27 cellular contexts compared by ENCODE assay signal in the genomic region with DNA sequence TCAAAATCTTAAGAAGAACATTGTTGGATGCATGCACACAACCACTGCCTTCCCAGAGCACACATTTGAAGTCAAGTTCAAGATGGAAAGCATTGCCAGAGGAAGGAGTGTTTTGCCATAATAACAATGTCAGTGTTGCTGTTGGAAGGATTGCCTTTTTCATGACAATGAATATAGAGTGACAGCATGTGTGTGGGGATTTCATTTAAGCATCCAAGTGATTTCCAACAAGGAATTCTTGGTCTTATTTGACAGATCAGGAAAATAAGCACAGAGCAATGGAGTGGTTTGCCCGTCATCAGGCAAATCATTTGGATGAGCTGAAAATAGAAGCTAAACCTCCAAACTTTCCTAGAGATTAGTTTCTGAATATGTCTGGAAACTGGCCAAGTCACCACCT.
"Had no signal": no experiment of that assay in that cellular context is flagged by ENCODE, and none has a peak within 500 bp of the region (broad histone marks: within the 10 kb centered on the region; RNA-seq: fewer than 3 reads in every experiment).

No MANE protein-coding gene starts in this region.

- H3K27me3 ChIP-seq: colonic mucosa, esophagus squamous epithelium, heart right ventricle, left lung, neural progenitor cell, right atrium auricular region, suprapubic skin, thyroid gland had no signal

- H3K4me1 ChIP-seq: colonic mucosa, neural progenitor cell, prostate gland, thyroid gland had no signal

- DNase-seq: colonic mucosa; effector CD8-positive, alpha-beta T cell; endodermal cell; erythroblast; esophagus squamous epithelium; foreskin melanocyte; glutamatergic neuron; heart right ventricle; hippocampal formation; left cardiac atrium; left lung; mucosa of descending colon; naive B cell; stimulated activated CD4-positive, alpha-beta T cell treated with anti-CD3 and anti-CD28 coated beads, Interleukin-12 subunit alpha, Interleukin-12 subunit beta, amount 100 ng/mL, for 4 hours; stimulated activated CD4-positive, alpha-beta T cell treated with anti-CD3 and anti-CD28 coated beads, Interleukin-1b, Interleukin-23, amount 100 ng/mL, for 48 hours; stimulated activated CD4-positive, alpha-beta T cell treated with anti-CD3 and anti-CD28 coated beads, Interleukin-4, amount 100 ng/mL, for 1 hour; stimulated activated CD8-positive, alpha-beta memory T cell treated with anti-CD3 and anti-CD28 coated beads, Interleukin-4, amount 100 ng/mL, for 48 hours; stimulated activated naive CD4-positive, alpha-beta T cell; stimulated activated naive CD8-positive, alpha-beta T cell treated with anti-CD3 and anti-CD28 coated beads, Interleukin-15, amount 100 ng/mL, for 72 hours; thyroid gland had no signal

- H3K4me3 ChIP-seq: colonic mucosa, esophagus squamous epithelium, heart right ventricle, left lung, mucosa of descending colon, neural progenitor cell, prostate gland, right atrium auricular region, smooth muscle cell, suprapubic skin, thyroid gland had no signal

- H3K27ac ChIP-seq: colonic mucosa, esophagus squamous epithelium, heart right ventricle, left lung, neural progenitor cell, prostate gland, right atrium auricular region, suprapubic skin, thyroid gland had no signal

- H3K4me2 ChIP-seq: neural progenitor cell, smooth muscle cell had no signal

- H3K36me3 ChIP-seq: colonic mucosa, esophagus squamous epithelium, heart right ventricle, left lung, neural progenitor cell, prostate gland, right atrium auricular region, suprapubic skin, thyroid gland had no signal

- FAIRE-seq: islet of Langerhans had no signal

- H3K9me3 ChIP-seq: colonic mucosa, esophagus squamous epithelium, heart right ventricle, left lung, mucosa of descending colon, prostate gland, right atrium auricular region, suprapubic skin, thyroid gland had no signal

- ATAC-seq: heart right ventricle; left cardiac atrium; left lung; mucosa of descending colon; natural killer cell treated with Interleukin-12 subunit alpha and Interleukin-12 subunit beta and Interleukin-15 and Interleukin-18, amount 100 ng/mL, for 72 hours; stimulated activated naive CD8-positive, alpha-beta T cell treated with anti-CD3 and anti-CD28 coated beads, Interleukin-15, amount 100 ng/mL, for 72 hours had no signal

- H2AFZ ChIP-seq: neural progenitor cell had no signal

- H3K9ac ChIP-seq: neural progenitor cell had no signal
